Comparison of ENCODE assay signal across 20 cellular contexts in genomic region chr3:99951701-99952100, GRCh38.
"Had no signal": no experiment of that assay in that cellular context is flagged by ENCODE, and none has a peak within 500 bp of the region (broad histone marks: within the 10 kb centered on the region; RNA-seq: fewer than 3 reads in every experiment).

No MANE protein-coding gene starts in this region.

- DNase-seq: activated CD4-positive, alpha-beta memory T cell treated with anti-CD3 and anti-CD28 coated beads for 36 hours; activated CD4-positive, alpha-beta T cell treated with anti-CD3 and anti-CD28 coated beads for 4 hours; activated gamma-delta T cell treated with Interleukin-2 at 50 U/mL for 16 hours; activated T-cell treated with anti-CD3 and anti-CD28 coated beads for 4 hours; adrenal gland; dermis blood vessel endothelial cell; effector memory CD8-positive, alpha-beta T cell; esophagus squamous epithelium; stimulated activated CD4-positive, alpha-beta T cell treated with anti-CD3 and anti-CD28 coated beads, Interleukin-15, amount 100 ng/mL, for 24 hours; stimulated activated CD4-positive, alpha-beta T cell treated with anti-CD3 and anti-CD28 coated beads, Interleukin-2, amount 100 ng/mL, for 48 hours had no signal

- H3K4me1 ChIP-seq: esophagus squamous epithelium, tibial nerve had no signal

- H3K9me3 ChIP-seq: adrenal gland, esophagus squamous epithelium, neutrophil, tibial nerve had no signal

- H3K27ac ChIP-seq: adrenal gland, esophagus squamous epithelium, neutrophil, skin epidermis, tibial nerve had no signal

- H3K36me3 ChIP-seq: adrenal gland, esophagus squamous epithelium, neutrophil, tibial nerve had no signal

- ATAC-seq: activated naive CD4-positive, alpha-beta T cell treated with anti-CD3 and anti-CD28 coated beads, Interleukin-2, amount 50 U/mL, for 72 hours; effector memory CD8-positive, alpha-beta T cell; natural killer cell treated with Interleukin-12 subunit alpha and Interleukin-12 subunit beta and Interleukin-15 and Interleukin-18, amount 100 ng/mL, for 72 hours; WTC11 had no signal

- H3K9me3 Mint-ChIP-seq: activated CD4-positive, alpha-beta memory T cell treated with anti-CD3 and anti-CD28 coated beads for 36 hours; activated naive CD4-positive, alpha-beta T cell treated with anti-CD3 and anti-CD28 coated beads, Interleukin-2, amount 50 U/mL, for 72 hours; activated T-helper 1 cell treated with anti-CD3 and anti-CD28 coated beads, Interleukin-12 subunit alpha, Interleukin-12 subunit beta, Interleukin-2, Interleukin-4 antibody, amounts not matched to agents 30 ng/mL and 10 ng/mL and 1 ng/mL, durations not matched to agents 14 hours and 24 hours and 36 hours; effector memory CD8-positive, alpha-beta T cell; natural killer cell treated with Interleukin-12 subunit alpha and Interleukin-12 subunit beta and Interleukin-15 and Interleukin-18, amount 100 ng/mL, for 72 hours; stimulated activated naive CD8-positive, alpha-beta T cell treated with anti-CD3 and anti-CD28 coated beads, Interleukin-15, Interleukin-2, amounts not matched to agents 100 ng/mL and 50 ng/mL, for 24 hours; WTC11 had no signal

- H3K79me2 ChIP-seq: hepatocyte had no signal

- H3K27ac Mint-ChIP-seq: activated CD4-positive, alpha-beta memory T cell treated with anti-CD3 and anti-CD28 coated beads for 36 hours; activated naive CD4-positive, alpha-beta T cell treated with anti-CD3 and anti-CD28 coated beads, Interleukin-2, amount 50 U/mL, for 72 hours; activated T-helper 1 cell treated with anti-CD3 and anti-CD28 coated beads, Interleukin-12 subunit alpha, Interleukin-12 subunit beta, Interleukin-2, Interleukin-4 antibody, amounts not matched to agents 30 ng/mL and 10 ng/mL and 1 ng/mL, durations not matched to agents 14 hours and 24 hours and 36 hours; effector memory CD8-positive, alpha-beta T cell; natural killer cell treated with Interleukin-12 subunit alpha and Interleukin-12 subunit beta and Interleukin-15 and Interleukin-18, amount 100 ng/mL, for 72 hours; stimulated activated naive CD8-positive, alpha-beta T cell treated with anti-CD3 and anti-CD28 coated beads, Interleukin-15, Interleukin-2, amounts not matched to agents 100 ng/mL and 50 ng/mL, for 24 hours; WTC11 had no signal

- H3K36me3 Mint-ChIP-seq: activated CD4-positive, alpha-beta memory T cell treated with anti-CD3 and anti-CD28 coated beads for 36 hours; activated naive CD4-positive, alpha-beta T cell treated with anti-CD3 and anti-CD28 coated beads, Interleukin-2, amount 50 U/mL, for 72 hours; natural killer cell treated with Interleukin-12 subunit alpha and Interleukin-12 subunit beta and Interleukin-15 and Interleukin-18, amount 100 ng/mL, for 72 hours; WTC11 had no signal

- H2AFZ ChIP-seq: hepatocyte had no signal

- H3K27me3 Mint-ChIP-seq: activated CD4-positive, alpha-beta memory T cell treated with anti-CD3 and anti-CD28 coated beads for 36 hours; effector memory CD8-positive, alpha-beta T cell; natural killer cell treated with Interleukin-12 subunit alpha and Interleukin-12 subunit beta and Interleukin-15 and Interleukin-18, amount 100 ng/mL, for 72 hours; stimulated activated naive CD8-positive, alpha-beta T cell treated with anti-CD3 and anti-CD28 coated beads, Interleukin-15, Interleukin-2, amounts not matched to agents 100 ng/mL and 50 ng/mL, for 24 hours had no signal

- H3K4me3 ChIP-seq: adrenal gland, esophagus squamous epithelium, hepatocyte, skin epidermis, tibial nerve had no signal

- H3K4me2 ChIP-seq: hepatocyte had no signal

- H3K27me3 ChIP-seq: adrenal gland, esophagus squamous epithelium, hepatocyte, neutrophil, tibial nerve had no signal

- H3K4me3 Mint-ChIP-seq: activated CD4-positive, alpha-beta memory T cell treated with anti-CD3 and anti-CD28 coated beads for 36 hours; activated T-helper 1 cell treated with anti-CD3 and anti-CD28 coated beads, Interleukin-12 subunit alpha, Interleukin-12 subunit beta, Interleukin-2, Interleukin-4 antibody, amounts not matched to agents 30 ng/mL and 10 ng/mL and 1 ng/mL, durations not matched to agents 14 hours and 24 hours and 36 hours; effector memory CD8-positive, alpha-beta T cell; natural killer cell treated with Interleukin-12 subunit alpha and Interleukin-12 subunit beta and Interleukin-15 and Interleukin-18, amount 100 ng/mL, for 72 hours; stimulated activated naive CD8-positive, alpha-beta T cell treated with anti-CD3 and anti-CD28 coated beads, Interleukin-15, Interleukin-2, amounts not matched to agents 100 ng/mL and 50 ng/mL, for 24 hours; WTC11 had no signal

- FAIRE-seq: urothelium cell line had no signal
